ENCODE assay signal across 8 cellular contexts in genomic region chr1:120354618-120355184, GRCh38.
DNase-seq lines count a peak whose midpoint lies in the region; ATAC-seq and TF ChIP-seq lines count a peak whose summit lies in the region.
"Not testable (repeated sequence)": the region's sequence is repeated elsewhere in the genome, so short reads cannot be mapped to it uniquely, and the experiment has no call there.

No MANE protein-coding gene starts in this region.

- DNase-seq in AG10803 (ENCODE audit: low read depth), result peak; percentile 21
- peak; percentile 85 for DNase-seq in OCI-M1 (lab: John Stamatoyannopoulos, UW)
- DNase-seq in activated T-cell treated with anti-CD3 and anti-CD28 coated beads, Interleukin-2, amount 50 U/mL, for 1 hour, result peak; percentile 66
- peak; percentile 24 for DNase-seq in effector CD4-positive, alpha-beta T cell
- peak; percentile 79 for DNase-seq in kidney tubule cell (ENCODE audit: low spot score)
- DNase-seq in skeletal muscle cell (ENCODE audit: low read depth), result peak; percentile 37

- H3K4me3 ChIP-seq in AG10803 (ENCODE audit: low read length), result peak overlapping the region; percentile 30
- peak overlapping the region; percentile 20 for H3K4me3 ChIP-seq in skeletal muscle cell (ENCODE audit: low read depth, low read length)

- not testable (repeated sequence) for TF ChIP-seq CTCF in AG10803 (conservative IDR thresholded peaks at IDR 0.05; ENCODE audit: low read length)

- ATAC-seq in GM19043 (IDR thresholded peaks at IDR 0.05; ENCODE audit: low read depth, unreplicated experiment) (peak; percentile 91), HG03108 (IDR thresholded peaks at IDR 0.05; ENCODE audit: unreplicated experiment) (peak; percentile 76)

Comparison
In these comparisons a context has a peak if more than half of its experiments do, and no peak if none do; other contexts are left out.
1. Peak in every context shown above with its lines: DNase-seq, ATAC-seq and H3K4me3 ChIP-seq.
2. DNase-seq: peak in every context shown above with its lines; median percentile 85 in OCI-M1; 79 in kidney tubule cell; 66 in activated T-cell treated with anti-CD3 and anti-CD28 coated beads, Interleukin-2, amount 50 U/mL, for 1 hour; 37 in skeletal muscle cell; 24 in effector CD4-positive, alpha-beta T cell; 21 in AG10803.